ENCODE assay signal across 1 cellular context in genomic region chr20:63696311-63696627, GRCh38.
TF ChIP-seq lines count a peak whose summit lies in the region.

No MANE protein-coding gene starts in this region.

TF ChIP-seq in GM12878, 131 proteins besides CTCF, POLR2A, EP300 and RAD21:
- TF ChIP-seq MEF2A (IDR thresholded peaks at IDR 0.05; ENCODE audit: insufficient read depth, low read depth, low read length) (no peak), BRCA1 (IDR thresholded peaks at IDR 0.05; ENCODE audit: low read depth, low read length) (no peak), MTA3 (IDR thresholded peaks at IDR 0.05; ENCODE audit: borderline replicate concordance, low read length) (0 out of 2 replicates have a peak, but pooled peaks have one; percentile 57), CREB1 (IDR thresholded peaks at IDR 0.05; ENCODE audit: low read depth) (0 out of 2 replicates have a peak, but pooled peaks have one; percentile 10), SREBF2 (IDR thresholded peaks at IDR 0.05; ENCODE audit: low read length) (no peak), USF1 (IDR thresholded peaks at IDR 0.05; ENCODE audit: borderline replicate concordance, extremely low read length, insufficient read depth, low read depth, low read length) (peak; percentile 29), RBBP5 (conservative IDR thresholded peaks at IDR 0.05) (no peak), IRF4 (IDR thresholded peaks at IDR 0.05; ENCODE audit: low read depth, low read length) (no peak), MYB (IDR thresholded peaks at IDR 0.05; ENCODE audit: borderline replicate concordance, low read depth, low read length) (no peak)
